19 cellular contexts compared by ENCODE assay signal in genomic region chr4:114200026-114200425, GRCh38.
"Had no signal": no experiment of that assay in that cellular context is flagged by ENCODE, and none has a peak within 500 bp of the region (broad histone marks: within the 10 kb centered on the region; RNA-seq: fewer than 3 reads in every experiment).

No MANE protein-coding gene starts in this region.

- H3K27me3 ChIP-seq: MG63 had no signal

- ATAC-seq: K562, T-cell had no signal

- H3K4me3 ChIP-seq: K562, MG63 had no signal

- FAIRE-seq: K562, RCC 7860 had no signal

- H3K9me3 ChIP-seq: MG63 had no signal

- H3K4me2 ChIP-seq: SK-N-SH had no signal

- DNase-seq: MG63, NCI-H1092, NCI-H1105 treated with DMSO at 0.1 percent for 48 hours, NCI-H1417 treated with DMSO at 0.1 percent for 48 hours, NCI-H146, NCI-H1694 treated with DMSO at 0.1 percent for 48 hours, NCI-H1930, NCI-H2171 treated with DMSO at 0.1 percent for 48 hours, NCI-H345, NCI-H446 treated with DMSO at 0.1 percent for 48 hours, NCI-H510A treated with DMSO at 0.1 percent for 48 hours, NCI-H69, NCI-H774, RPMI8226, SK-N-SH, SW 1271, T-cell had no signal

- H3K36me3 ChIP-seq: MG63 had no signal

- H3K9ac ChIP-seq: SK-N-SH had no signal
